9 cellular contexts compared by ENCODE assay signal in the genomic region with DNA sequence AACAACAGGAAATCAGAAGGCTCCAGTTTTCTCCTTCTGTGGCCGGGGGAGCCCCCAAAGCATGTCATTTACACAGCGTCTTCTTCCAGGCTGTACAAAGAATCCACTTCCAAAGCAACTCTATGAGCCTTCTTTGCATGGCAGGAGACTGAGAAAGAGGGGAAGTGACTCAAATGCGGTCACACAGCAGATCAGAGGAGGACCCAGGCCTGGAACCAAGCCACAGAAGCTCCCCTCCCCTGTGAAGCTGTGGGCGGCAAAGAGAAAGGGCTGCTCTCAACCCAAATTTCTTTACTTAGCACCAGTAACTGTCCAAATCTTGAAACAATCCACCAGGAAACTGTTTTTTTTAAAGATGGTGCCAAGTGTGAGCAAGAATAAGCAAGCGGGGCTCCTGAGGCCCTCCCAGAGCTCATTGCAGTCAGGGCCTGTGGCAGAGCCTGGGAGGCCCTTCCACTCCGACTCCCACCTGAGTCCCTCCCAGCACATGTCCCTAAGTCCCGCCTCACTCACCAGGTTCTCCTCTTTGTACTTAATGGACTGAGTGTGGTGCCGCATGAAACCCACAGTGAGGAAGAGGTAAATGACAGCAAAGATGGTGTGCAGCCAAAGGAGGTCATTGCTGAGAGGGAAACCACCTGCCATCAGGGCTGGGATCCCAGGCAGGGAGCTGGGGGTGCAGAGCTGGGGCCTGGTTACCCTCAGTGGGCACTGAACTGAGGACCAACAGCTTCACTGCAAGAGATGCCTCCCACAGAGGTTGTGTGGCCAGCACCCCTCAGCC. TPM values are rescaled to one million over a fixed set of nuclear protein-coding genes. Genes with fewer than 3 reads are reported as not detected.
DNase-seq lines count a peak whose midpoint lies in the region; ATAC-seq and TF ChIP-seq lines count a peak whose summit lies in the region.
"Had no signal": no experiment of that assay in that cellular context is flagged by ENCODE, and none has a peak within 500 bp of the region (broad histone marks: within the 10 kb centered on the region; RNA-seq: fewer than 3 reads in every experiment).

No MANE protein-coding gene starts in this region.

- H3K27ac Mint-ChIP-seq in progenitor cell of endocrine pancreas, result peak overlapping the region; percentile 12

- H3K4me1 ChIP-seq in GM23248 (ENCODE audit: insufficient read depth) (no peaks in the 10 kb centered on the region), SJSA1 (replicated peaks) (peaks cover 15% of the 10 kb centered on the region), body of pancreas (peaks cover 9% of the 10 kb centered on the region)

- ATAC-seq in body of pancreas (no peak), HG03460 (IDR thresholded peaks at IDR 0.05; ENCODE audit: unreplicated experiment) (no peak)

- intact Hi-C loops in body of pancreas (cut with DNase I), result no loop called here

- H3K27me3 Mint-ChIP-seq in progenitor cell of endocrine pancreas, result no peaks in the 10 kb centered on the region

- H3K4me3 ChIP-seq in GM23248 (no peak overlapping the region), SJSA1 (no peak overlapping the region), body of pancreas (no peak overlapping the region)

- H3K36me3 ChIP-seq in GM23248 (ENCODE audit: low read depth), result no peaks in the 10 kb centered on the region; the same call in 1 of the 2 replicates
- peaks cover 68% of the 10 kb centered on the region for H3K36me3 ChIP-seq in SJSA1
- H3K36me3 ChIP-seq in body of pancreas (replicated peaks in 1 of 2; ENCODE audit: insufficient read depth in 1 of 2, low read depth in 2 of 2), result peaks cover 17 to 35% of the 10 kb centered on the region in 2 donors

- DNase-seq in GM23248 (peak; percentile 52), SJSA1 (ENCODE audit: low read depth in 1 of 2, low spot score in 2 of 2) (peak; percentile 35 to 63), progenitor cell of endocrine pancreas (ENCODE audit: low spot score, unreplicated experiment) (no peak), body of pancreas (no peak), NCI-H146 (lab: John Stamatoyannopoulos, UW) (no peak), COR-L47 (lab: John Stamatoyannopoulos, UW) (no peak)
- peak in 3 of 4 experiments; percentile 13 to 55 (median 41) for DNase-seq in activated naive CD4-positive, alpha-beta T cell (lab: John Stamatoyannopoulos, UW)

- no peaks in the 10 kb centered on the region for H3K9me2 ChIP-seq in GM23248 (ENCODE audit: insufficient read depth)

- H2AFZ ChIP-seq in GM23248, result no peak overlapping the region
- H2AFZ ChIP-seq: parathyroid adenoma had no signal

- H3K27me3 ChIP-seq in GM23248 (replicated peaks; ENCODE audit: insufficient read depth), result no peaks in the 10 kb centered on the region
- no peaks in the 10 kb centered on the region for H3K27me3 ChIP-seq in SJSA1 (replicated peaks)
- H3K27me3 ChIP-seq in body of pancreas, result no peaks in the 10 kb centered on the region

- WGBS in GM23248 (ENCODE audit: low coverage in 1 of 2, low lambda C conversion rate in 2 of 2, missing lambda C conversion rate in 2 of 2), 2 experiments, result 71 to 74% methylated on average over 8 of the region's 8 CpGs
- WGBS in body of pancreas, 2 donors, result 75% methylated on average over 8 of the region's 8 CpGs

- TF ChIP-seq POLR2A in body of pancreas (IDR thresholded peaks at IDR 0.05), result no peak

- in situ Hi-C loops in GM23248 (cut with MboI), result no loop called here

- H3K27ac ChIP-seq in GM23248 (no peak overlapping the region), SJSA1 (no peak overlapping the region), body of pancreas (no peak overlapping the region)
- H3K27ac ChIP-seq: parathyroid adenoma had no signal

- no peaks in the 10 kb centered on the region for H3K79me2 ChIP-seq in GM23248 (ENCODE audit: insufficient read depth)
- H3K79me2 ChIP-seq: parathyroid adenoma had no signal

- no peak for TF ChIP-seq CTCF in progenitor cell of endocrine pancreas (IDR thresholded peaks at IDR 0.05; ENCODE audit: unreplicated experiment)
- no peak for TF ChIP-seq CTCF in body of pancreas (IDR thresholded peaks at IDR 0.05)

- H3K9me3 ChIP-seq in GM23248 (ENCODE audit: low read depth) (no peaks in the 10 kb centered on the region), SJSA1 (replicated peaks) (no peaks in the 10 kb centered on the region), body of pancreas (no peaks in the 10 kb centered on the region)

- H3K4me2 ChIP-seq in GM23248 (ENCODE audit: unreplicated experiment), result peak overlapping the region; percentile 9

- peaks cover 1% of the 10 kb centered on the region for H3K4me1 Mint-ChIP-seq in progenitor cell of endocrine pancreas (ENCODE audit: low read depth)

- H4K20me1 ChIP-seq in GM23248 (ENCODE audit: insufficient read depth), result no peaks in the 10 kb centered on the region

- H3K4me3 Mint-ChIP-seq in progenitor cell of endocrine pancreas (ENCODE audit: low read depth), result no peak overlapping the region

- H3F3A ChIP-seq in GM23248 (ENCODE audit: insufficient read depth), result no peaks in the 10 kb centered on the region

- H3K9ac ChIP-seq in GM23248, result no peak overlapping the region
- H3K9ac ChIP-seq: parathyroid adenoma had no signal

- peaks cover 23% of the 10 kb centered on the region for H3K36me3 Mint-ChIP-seq in progenitor cell of endocrine pancreas (ENCODE audit: insufficient read depth)

- no peaks in the 10 kb centered on the region for H3K9me3 Mint-ChIP-seq in progenitor cell of endocrine pancreas (ENCODE audit: low read depth)

RNA-seq across cellular contexts. Expression of gene TMEM63A, which starts 15.9 kb away (rescaled TPM):
- 9.7 and 11.9 TPM in 2 replicates for total RNA-seq in GM23248 (2014; rRNA removed; shearing (Covaris generic))
- 8.5 and 13.5 TPM in 2 replicates for polyA plus RNA-seq in GM23248 (2016; fragmentation: Nextera tagmentation; extraction: Ambion mirVana)
- 7.4 and 9.4 TPM in 2 replicates for total RNA-seq in SJSA1 (2014; rRNA removed; shearing (Covaris generic))
- 236 and 246 TPM in 2 replicates for total RNA-seq in progenitor cell of endocrine pancreas
- 100 to 1,000 TPM; 129 to 217 TPM for total RNA-seq in body of pancreas

RNA-seq across cellular contexts. Expression of gene LEFTY1, which starts 22.7 kb away (rescaled TPM):
- total RNA-seq in GM23248 (2014; rRNA removed; shearing (Covaris generic)), result not detected in 2 replicates
- polyA plus RNA-seq in GM23248 (2016; fragmentation: Nextera tagmentation; extraction: Ambion mirVana), result not detected in 2 replicates
- total RNA-seq in SJSA1 (2014; rRNA removed; shearing (Covaris generic)), result not detected in 2 replicates
- 22.9 and 26.0 TPM in 2 replicates for total RNA-seq in progenitor cell of endocrine pancreas
- 100 to 1,000 TPM; 138 to 153 TPM for total RNA-seq in body of pancreas

RNA-seq across cellular contexts. Expression of gene EPHX1, which starts 56.3 kb away (rescaled TPM):
- total RNA-seq in GM23248 (2014; rRNA removed; shearing (Covaris generic)), result 18.2 and 21.9 TPM in 2 replicates
- 16.6 and 17.0 TPM in 2 replicates for polyA plus RNA-seq in GM23248 (2016; fragmentation: Nextera tagmentation; extraction: Ambion mirVana)
- 29.0 and 45.7 TPM in 2 replicates for total RNA-seq in SJSA1 (2014; rRNA removed; shearing (Covaris generic))
- total RNA-seq in progenitor cell of endocrine pancreas (41.2 and 41.5 TPM in 2 replicates), body of pancreas (100 to 1,000 TPM; 109 to 136 TPM)

RNA-seq across cellular contexts. Expression of gene PYCR2, which starts 57.8 kb away (rescaled TPM):
- total RNA-seq in GM23248 (2014; rRNA removed; shearing (Covaris generic)), result 59.1 and 69.6 TPM in 2 replicates
- polyA plus RNA-seq in GM23248 (2016; fragmentation: Nextera tagmentation; extraction: Ambion mirVana), result 55.5 and 61.1 TPM in 2 replicates
- 38.1 and 61.6 TPM in 2 replicates for total RNA-seq in SJSA1 (2014; rRNA removed; shearing (Covaris generic))
- total RNA-seq in progenitor cell of endocrine pancreas (54.5 and 54.8 TPM in 2 replicates), body of pancreas (10 to 100 TPM; 34.2 to 52.4 TPM)

Comparison
In these comparisons a context has a peak if more than half of its experiments do, and no peak if none do; other contexts are left out.
1. DNase-seq: peak in GM23248 (single experiment), SJSA1 (2 of 2) and activated naive CD4-positive, alpha-beta T cell (3 of 4); none in progenitor cell of endocrine pancreas (single experiment), body of pancreas (0 of 4), NCI-H146 (single experiment) and COR-L47 (single experiment).
2. RNA of gene TMEM63A, which starts 15.9 kb away (total RNA-seq): 236 to 246 TPM in progenitor cell of endocrine pancreas and 129 to 217 TPM in body of pancreas; 9.7 to 11.9 TPM in GM23248 and 7.4 to 9.4 TPM in SJSA1; every median in the first group is over 10 times any median in the second.
3. RNA of gene LEFTY1, which starts 22.7 kb away (total RNA-seq): 138 to 153 TPM in body of pancreas and 22.9 to 26.0 TPM in progenitor cell of endocrine pancreas; not detected in GM23248 and not detected in SJSA1; every median in the first group is over 10 times any median in the second.